ENCODE assay signal across 8 cellular contexts in the genomic region with DNA sequence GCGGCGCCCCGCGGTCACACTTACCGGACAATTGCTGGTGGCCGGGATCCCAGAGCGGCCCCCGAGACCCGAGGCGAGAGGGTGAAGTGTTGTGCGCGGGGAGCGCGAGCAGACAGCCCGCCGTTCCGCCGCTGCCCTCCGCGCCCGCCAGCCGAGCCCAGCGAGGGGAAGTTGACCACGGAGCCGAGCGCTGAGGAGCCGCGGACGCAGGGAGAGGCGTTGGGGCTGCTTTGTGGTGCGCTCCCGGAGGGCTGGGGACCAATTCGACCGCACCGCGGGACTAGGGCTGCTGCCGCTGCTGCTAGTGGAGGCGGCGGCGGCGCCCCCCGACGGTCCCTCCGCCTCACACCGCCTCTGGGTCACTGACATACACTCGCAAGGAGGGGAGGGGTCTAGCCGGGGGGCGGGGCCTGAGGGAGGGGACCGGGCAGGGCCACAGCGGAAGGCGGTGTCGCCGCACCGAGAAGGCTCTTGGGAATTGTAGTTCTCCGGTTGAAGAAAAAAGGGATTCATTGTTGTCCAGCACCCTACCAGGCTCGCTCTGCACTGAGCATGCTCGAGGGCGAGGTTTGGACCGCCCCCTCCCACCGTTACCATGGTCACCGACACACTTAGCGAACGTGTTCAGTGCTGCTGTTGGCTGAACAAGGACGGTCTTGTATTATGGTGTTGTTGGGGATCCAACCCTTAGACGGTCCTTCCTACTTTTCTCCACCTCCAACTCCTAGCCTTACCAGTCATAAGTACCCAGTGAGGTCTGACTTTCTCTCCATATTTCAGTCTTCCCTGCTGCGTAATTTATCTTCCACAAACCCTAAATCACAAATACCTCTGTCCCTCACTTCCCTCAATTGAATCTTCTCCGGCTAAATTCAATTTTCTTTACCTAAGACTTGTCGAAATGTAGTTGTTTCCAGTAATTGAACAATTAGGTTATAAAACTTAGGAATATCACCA. TPM values are rescaled to one million over a fixed set of nuclear protein-coding genes. Genes with fewer than 3 reads are reported as not detected.
DNase-seq lines count a peak whose midpoint lies in the region; TF ChIP-seq lines count a peak whose summit lies in the region.

A gene with protein sequence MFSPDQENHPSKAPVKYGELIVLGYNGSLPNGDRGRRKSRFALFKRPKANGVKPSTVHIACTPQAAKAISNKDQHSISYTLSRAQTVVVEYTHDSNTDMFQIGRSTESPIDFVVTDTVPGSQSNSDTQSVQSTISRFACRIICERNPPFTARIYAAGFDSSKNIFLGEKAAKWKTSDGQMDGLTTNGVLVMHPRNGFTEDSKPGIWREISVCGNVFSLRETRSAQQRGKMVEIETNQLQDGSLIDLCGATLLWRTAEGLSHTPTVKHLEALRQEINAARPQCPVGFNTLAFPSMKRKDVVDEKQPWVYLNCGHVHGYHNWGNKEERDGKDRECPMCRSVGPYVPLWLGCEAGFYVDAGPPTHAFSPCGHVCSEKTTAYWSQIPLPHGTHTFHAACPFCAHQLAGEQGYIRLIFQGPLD (minus strand): TSS at position 364 of the 957 bp plus-strand sequence. CDS start 36,110 bp downstream, outside the sequence.

- peaks cover 29% of the 10 kb centered on the region for H3K4me1 Mint-ChIP-seq in neural progenitor cell

- H3K36me3 Mint-ChIP-seq in neural progenitor cell = no peaks in the 10 kb centered on the region

- peak; percentile 72 for DNase-seq in GF-D8 (lab: John Stamatoyannopoulos, UW)
- DNase-seq in HCEC 1CT = peak; percentile 94
- DNase-seq in MM.1S = peak; percentile 95
- peak; percentile 79 for DNase-seq in SIG-M5 (lab: John Stamatoyannopoulos, UW)
- peak; percentile 84 for DNase-seq in activated gamma-delta T cell (lab: John Stamatoyannopoulos, UW)
- DNase-seq in foreskin fibroblast = peak; percentile 93 to 98
- DNase-seq in neural progenitor cell (ENCODE audit: low spot score) = peak; percentile 98
- peak; percentile 93 for DNase-seq in stromal cell of bone marrow (ENCODE audit: low read depth)

- H3K9me2 ChIP-seq in MM.1S (replicated peaks; ENCODE audit: insufficient read depth, low read length) = no peaks in the 10 kb centered on the region

- peak within 1 kb of the TSS; percentile 93 for H3K4me3 Mint-ChIP-seq in neural progenitor cell

- TF ChIP-seq CTCF in MM.1S (IDR thresholded peaks at IDR 0.05; ENCODE audit: low read length) = peak; percentile 24; the same call in 1 of the 2 replicates
- TF ChIP-seq CTCF in foreskin fibroblast (IDR thresholded peaks at IDR 0.05; ENCODE audit: low read depth, low read length) = peak; percentile 6
- peak; percentile 29 for TF ChIP-seq CTCF in neural progenitor cell (IDR thresholded peaks at IDR 0.05)

- peaks cover 47% of the 10 kb centered on the region for H3K79me2 ChIP-seq in MM.1S (ENCODE audit: low read length)
- H3K79me2 ChIP-seq in neural progenitor cell (ENCODE audit: low read depth) = peaks cover 43% of the 10 kb centered on the region

- H4K20me1 ChIP-seq in MM.1S (ENCODE audit: insufficient read depth, low read length) = no peaks in the 10 kb centered on the region
- H4K20me1 ChIP-seq in neural progenitor cell (ENCODE audit: low read depth) = peaks cover 30% of the 10 kb centered on the region

- peak within 1 kb of the TSS; percentile 86 for H3K27ac Mint-ChIP-seq in neural progenitor cell

- H3K27ac ChIP-seq in MM.1S (ENCODE audit: low read length) (peak within 1 kb of the TSS; percentile 82), neural progenitor cell (peak within 1 kb of the TSS; percentile 96)

- no peaks in the 10 kb centered on the region for H3K36me3 ChIP-seq in MM.1S (replicated peaks; ENCODE audit: insufficient read depth, low read length)
- no peaks in the 10 kb centered on the region for H3K36me3 ChIP-seq in neural progenitor cell

- H3K27me3 ChIP-seq in MM.1S (replicated peaks; ENCODE audit: insufficient read depth, low read length) (no peaks in the 10 kb centered on the region), neural progenitor cell (no peaks in the 10 kb centered on the region)

- no peaks in the 10 kb centered on the region for H3K9me3 Mint-ChIP-seq in neural progenitor cell

- H3F3A ChIP-seq in MM.1S (ENCODE audit: insufficient read depth, low read length) (peaks cover 23% of the 10 kb centered on the region), neural progenitor cell (ENCODE audit: low read depth) (no peaks in the 10 kb centered on the region)

- H2AFZ ChIP-seq in MM.1S (ENCODE audit: low read length) = peak within 1 kb of the TSS; percentile 67
- peak within 1 kb of the TSS; percentile 30 for H2AFZ ChIP-seq in neural progenitor cell (replicated peaks)

- peak within 1 kb of the TSS; percentile 96 for H3K4me3 ChIP-seq in MM.1S (ENCODE audit: low read length)
- H3K4me3 ChIP-seq in foreskin fibroblast (ENCODE audit: low read depth in 1 of 2, low read length in 2 of 2) = peak within 1 kb of the TSS; percentile 69 to 71
- H3K4me3 ChIP-seq in neural progenitor cell = peak within 1 kb of the TSS; percentile 93

- H3K4me1 ChIP-seq in MM.1S (ENCODE audit: low read length) (peaks cover 17% of the 10 kb centered on the region), neural progenitor cell (peaks cover 37% of the 10 kb centered on the region)

- H3K9ac ChIP-seq in MM.1S (ENCODE audit: low read length) (peak within 1 kb of the TSS; percentile 91), neural progenitor cell (peak within 1 kb of the TSS; percentile 84)

- no peaks in the 10 kb centered on the region for H3K27me3 Mint-ChIP-seq in neural progenitor cell (ENCODE audit: insufficient read depth, low read depth)

- H3K9me3 ChIP-seq in MM.1S (replicated peaks; ENCODE audit: insufficient read depth, low read length) (no peaks in the 10 kb centered on the region), neural progenitor cell (ENCODE audit: low read depth) (no peaks in the 10 kb centered on the region)

- peak within 1 kb of the TSS; percentile 91 for H3K4me2 ChIP-seq in MM.1S (ENCODE audit: low read depth, low read length)
- peak within 1 kb of the TSS; percentile 97 for H3K4me2 ChIP-seq in neural progenitor cell

RNA-seq across cellular contexts. Expression of the gene that starts here (rescaled TPM):
- 71.9 and 88.7 TPM in 2 replicates for total RNA-seq in neural progenitor cell (ENCODE audit: low replicate concordance)

Comparison
In these comparisons a context has a peak if more than half of its experiments do, and no peak if none do; other contexts are left out.
1. Peak in every context shown above with its lines: DNase-seq, H3K4me3 ChIP-seq and H3K27ac ChIP-seq.